ENCODE assay signal across 1 cellular context in genomic region chr2:241148239-241148638, GRCh38.
TF ChIP-seq lines count a peak whose summit lies in the region.

No MANE protein-coding gene starts in this region.

TF ChIP-seq in GM23338, 12 proteins besides CTCF, POLR2A, EP300 and RAD21 (continued from another document):
- TF ChIP-seq REST (IDR thresholded peaks at IDR 0.05; ENCODE audit: unreplicated experiment) (no peak), EZH2phosphoT487 (IDR thresholded peaks at IDR 0.05; ENCODE audit: unreplicated experiment) (no peak), NANOG (IDR thresholded peaks at IDR 0.05; ENCODE audit: borderline replicate concordance) (no peak), CREB1 (CRISPR knock-in tag; IDR thresholded peaks at IDR 0.05; ENCODE audit: low read depth) (no peak), STAT1 (IDR thresholded peaks at IDR 0.05; ENCODE audit: unreplicated experiment) (no peak), POLR2AphosphoS5 (IDR thresholded peaks at IDR 0.05; ENCODE audit: low read depth) (no peak), ZNF462 (CRISPR knock-in tag; IDR thresholded peaks at IDR 0.05) (no peak), ZNF114 (CRISPR knock-in tag; IDR thresholded peaks at IDR 0.05) (no peak), JUNB (IDR thresholded peaks at IDR 0.05; ENCODE audit: unreplicated experiment) (no peak)
